Comparison of ENCODE assay signal across 1 cellular context in the genomic region with DNA sequence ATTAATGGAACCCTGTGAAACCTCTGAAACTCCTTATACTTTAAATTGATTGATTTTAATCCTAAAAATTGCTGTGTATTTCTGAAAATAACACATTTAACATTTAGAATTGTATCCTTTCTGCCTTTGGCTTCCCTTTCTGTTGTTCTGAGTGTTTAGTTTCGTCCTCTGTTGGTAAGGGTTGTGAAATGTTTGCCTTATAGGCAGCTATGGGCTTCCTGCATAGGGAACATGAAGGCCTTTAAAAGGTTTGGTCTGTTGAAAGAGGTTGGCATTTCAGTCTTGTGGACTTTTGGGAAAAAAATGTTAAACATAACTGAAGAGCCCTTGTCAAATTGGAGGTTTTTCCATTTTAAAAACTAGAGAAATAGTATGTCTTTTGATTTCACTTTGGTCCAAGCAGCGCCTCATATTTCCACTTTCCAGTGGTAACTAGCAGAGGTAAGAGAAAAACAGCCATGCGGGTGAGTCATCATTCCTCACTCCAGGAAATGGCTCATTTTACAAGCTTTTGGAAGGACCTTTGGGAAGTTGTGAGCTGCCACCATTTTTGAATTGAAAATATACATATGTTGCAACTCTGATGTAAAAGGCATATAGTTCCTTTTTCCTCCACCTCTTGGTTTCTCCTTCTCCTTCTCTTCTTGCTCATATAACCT.
TF ChIP-seq lines count a peak whose summit lies in the region.

No MANE protein-coding gene starts in this region.

TF ChIP-seq in IMR-90, 13 proteins besides CTCF, POLR2A, EP300 and RAD21:
- peak; percentile 44; the same call in 1 of the 2 replicates for TF ChIP-seq BHLHE40 (IDR thresholded peaks at IDR 0.05; ENCODE audit: low read depth, low read length)
- peak; percentile 76 for TF ChIP-seq CEBPB (IDR thresholded peaks at IDR 0.05; ENCODE audit: low read depth, low read length)
- no peak for TF ChIP-seq RFX5 (IDR thresholded peaks at IDR 0.05; ENCODE audit: low read depth, low read length)
- TF ChIP-seq NFE2L2 (IDR thresholded peaks at IDR 0.05; ENCODE audit: low read depth, low read length) = no peak
- TF ChIP-seq MXI1 (IDR thresholded peaks at IDR 0.05; ENCODE audit: borderline replicate concordance, low read depth, low read length) = no peak
- no peak for TF ChIP-seq CHD1 (IDR thresholded peaks at IDR 0.05; ENCODE audit: low read depth, low read length)
- TF ChIP-seq FOS (IDR thresholded peaks at IDR 0.05; ENCODE audit: low read depth, low read length) = peak; percentile 95
